In the genomic region with DNA sequence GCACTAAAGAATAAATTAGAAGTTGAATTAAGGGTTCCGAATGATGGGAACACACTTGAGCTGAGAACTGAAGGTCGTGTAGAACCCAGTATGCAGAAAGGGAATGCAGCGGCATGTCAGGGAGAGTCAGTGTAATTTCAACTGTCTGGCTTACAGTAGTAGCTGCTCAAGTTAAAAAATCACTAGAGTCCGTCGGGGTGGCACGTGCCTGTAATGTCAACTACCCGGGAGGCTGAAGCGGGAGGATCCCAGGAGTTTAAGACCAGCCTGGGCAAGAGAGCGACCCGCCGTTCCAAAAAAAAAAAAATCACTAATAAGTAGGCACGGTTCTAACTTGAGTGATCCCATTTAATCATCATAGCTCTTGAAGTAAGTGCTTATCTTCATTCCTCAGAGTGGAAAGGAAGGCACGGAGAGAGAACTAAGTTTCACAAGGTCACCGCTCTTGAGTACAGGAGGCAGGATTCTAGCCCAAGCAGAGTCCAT, we compare ENCODE assay signal across 8 cellular contexts. TPM values are rescaled to one million over a fixed set of nuclear protein-coding genes. Genes with fewer than 3 reads are reported as not detected.
A peak's percentile ranks its signal among the peaks of the same experiment; 100 is the strongest.
DNase-seq lines count a peak whose midpoint lies in the region; ATAC-seq and TF ChIP-seq lines count a peak whose summit lies in the region.

No MANE protein-coding gene starts in this region.

- H3K27ac Mint-ChIP-seq in nephron progenitor cell: peak overlapping the region; percentile 100

- H3K9ac ChIP-seq in NT2/D1 (ENCODE audit: insufficient read length, low read depth): peak overlapping the region; percentile 34

- H3K4me1 ChIP-seq in BE2C (0 out of 2 replicates have a peak, but pooled peaks cover 3% of the 10 kb centered on the region), NT2/D1 (ENCODE audit: insufficient read depth, insufficient read length) (peaks cover 1% of the 10 kb centered on the region)
- peaks cover 29% of the 10 kb centered on the region for H3K4me1 ChIP-seq in effector memory CD4-positive, alpha-beta T cell (ENCODE audit: control insufficient read depth, insufficient read depth, low read length, poor library complexity, severe bottlenecking)

- H3K4me3 ChIP-seq in BE2C (ENCODE audit: low read depth, low read length): peak overlapping the region; percentile 72
- peak overlapping the region; percentile 34 for H3K4me3 ChIP-seq in NT2/D1 (ENCODE audit: insufficient read length, low read depth)
- H3K4me3 ChIP-seq in effector memory CD4-positive, alpha-beta T cell (ENCODE audit: insufficient read depth, low read depth, low read length, poor library complexity, severe bottlenecking): peak overlapping the region; percentile 89

- H3K4me1 Mint-ChIP-seq in nephron progenitor cell: peaks cover 43% of the 10 kb centered on the region

- no peak for ATAC-seq in HG03378 (IDR thresholded peaks at IDR 0.05; ENCODE audit: unreplicated experiment)

- H3K27me3 Mint-ChIP-seq in nephron progenitor cell (ENCODE audit: low read depth, poor library complexity): peaks cover 20% of the 10 kb centered on the region

- no peaks in the 10 kb centered on the region for H3K27me3 ChIP-seq in BE2C
- peaks cover 7% of the 10 kb centered on the region for H3K27me3 ChIP-seq in NT2/D1 (ENCODE audit: insufficient read depth, insufficient read length)
- H3K27me3 ChIP-seq in effector memory CD4-positive, alpha-beta T cell (replicated peaks; ENCODE audit: control insufficient read depth, insufficient read depth, low read length, poor library complexity, severe bottlenecking): no peaks in the 10 kb centered on the region

- peak overlapping the region; percentile 100 for H3K27ac ChIP-seq in effector memory CD4-positive, alpha-beta T cell (ENCODE audit: insufficient read depth, low read length, poor library complexity, severe bottlenecking)

- DNase-seq in BE2C (no peak), NT2/D1 (ENCODE audit: low read depth, low spot score) (no peak), nephron progenitor cell (no peak), GF-D8 (lab: John Stamatoyannopoulos, UW) (no peak), AG08395 (ENCODE audit: low spot score) (no peak), D341Med (ENCODE audit: low spot score) (no peak)
- DNase-seq in effector memory CD4-positive, alpha-beta T cell: no peak

- H3K36me3 Mint-ChIP-seq in nephron progenitor cell (ENCODE audit: low read depth): peaks cover 19% of the 10 kb centered on the region

- TF ChIP-seq CTCF in BE2C (IDR thresholded peaks at IDR 0.05; ENCODE audit: low read depth, low read length) (no peak), nephron progenitor cell (IDR thresholded peaks at IDR 0.05) (no peak)

- peaks cover 4% of the 10 kb centered on the region for H3K9me3 Mint-ChIP-seq in nephron progenitor cell

- H3K9me3 ChIP-seq in BE2C (no peaks in the 10 kb centered on the region), NT2/D1 (ENCODE audit: insufficient read depth, low read length) (no peaks in the 10 kb centered on the region)
- H3K9me3 ChIP-seq in effector memory CD4-positive, alpha-beta T cell (ENCODE audit: control insufficient read depth, low read length): no peaks in the 10 kb centered on the region

- H3K36me3 ChIP-seq in BE2C (peaks cover 4% of the 10 kb centered on the region), NT2/D1 (ENCODE audit: insufficient read depth, insufficient read length, low read length) (peaks cover 20% of the 10 kb centered on the region)
- H3K36me3 ChIP-seq in effector memory CD4-positive, alpha-beta T cell (ENCODE audit: control insufficient read depth, insufficient read depth, low read length): no peaks in the 10 kb centered on the region

- peak overlapping the region; percentile 84 for H3K4me3 Mint-ChIP-seq in nephron progenitor cell

RNA-seq across cellular contexts. Expression of a gene that starts 0.9 kb away (rescaled TPM):
- not detected for polyA plus RNA-seq in BE2C (2012; ENCODE audit: insufficient read depth, insufficient read length, low read depth)

RNA-seq across cellular contexts. Expression of a gene that starts 1.2 kb away (rescaled TPM):
- polyA plus RNA-seq in BE2C (2012; ENCODE audit: insufficient read depth, insufficient read length, low read depth): 30.6 TPM

RNA-seq across cellular contexts. Expression of a gene that starts 6.2 kb away (rescaled TPM):
- not detected for polyA plus RNA-seq in BE2C (2012; ENCODE audit: insufficient read depth, insufficient read length, low read depth)

RNA-seq across cellular contexts. Expression of a gene that starts 8.1 kb away (rescaled TPM):
- polyA plus RNA-seq in BE2C (2012; ENCODE audit: insufficient read depth, insufficient read length, low read depth): 1.0 TPM

RNA-seq across cellular contexts. Expression of a gene that starts 16.8 kb away (rescaled TPM):
- not detected for polyA plus RNA-seq in BE2C (2012; ENCODE audit: insufficient read depth, insufficient read length, low read depth)

Comparison
In these comparisons a context has a peak if more than half of its experiments do, and no peak if none do; other contexts are left out.
1. H3K4me3 ChIP-seq: peak in every context shown above with its lines; median percentile 89 in effector memory CD4-positive, alpha-beta T cell; 72 in BE2C; 34 in NT2/D1.